18 cellular contexts compared by ENCODE assay signal in genomic region chr10:129814681-129815646, GRCh38.
DNase-seq lines count a peak whose midpoint lies in the region; ATAC-seq and TF ChIP-seq lines count a peak whose summit lies in the region.
"Had no signal": no experiment of that assay in that cellular context is flagged by ENCODE, and none has a peak within 500 bp of the region (broad histone marks: within the 10 kb centered on the region; RNA-seq: fewer than 3 reads in every experiment).

No MANE protein-coding gene starts in this region.

- DNase-seq in LNCaP clone FGC (ENCODE audit: low read depth): peak; percentile 14
- peak; percentile 10 for DNase-seq in ecto neural progenitor cell (ENCODE audit: low spot score)
- DNase-seq in lower lobe of right lung: no peak
- DNase-seq in upper lobe of right lung: no peak
- DNase-seq in NCI-H2107 (lab: John Stamatoyannopoulos, UW): no peak
- no peak for DNase-seq in NCI-H748 (lab: John Stamatoyannopoulos, UW; ENCODE audit: unreplicated experiment)
- no peak for DNase-seq in stimulated activated naive CD4-positive, alpha-beta T cell (lab: John Stamatoyannopoulos, UW)
- DNase-seq: DMS79, IMR-90, MM.1S, NCI-H1092, NCI-H1436 treated with DMSO at 0.1 percent for 48 hours, NCI-H2029 treated with DMSO at 0.1 percent for 48 hours, NCI-H446 treated with DMSO at 0.1 percent for 48 hours, NCI-H69, SHP77 had no signal

- H3K27me3 ChIP-seq in lower lobe of right lung (ENCODE audit: low read depth): no peaks in the 10 kb centered on the region
- H3K27me3 ChIP-seq in upper lobe of right lung: no peaks in the 10 kb centered on the region

- intact Hi-C loops in lower lobe of right lung (cut with DNase I) (no loop called here), upper lobe of right lung (cut with DNase I) (no loop called here)

- H3K36me3 ChIP-seq in lower lobe of right lung: no peaks in the 10 kb centered on the region
- H3K36me3 ChIP-seq in upper lobe of right lung: no peaks in the 10 kb centered on the region

- peak; percentile 12 to 31 for ATAC-seq in lower lobe of right lung
- peak; percentile 10 for ATAC-seq in upper lobe of right lung

- no peak overlapping the region for H3K27ac ChIP-seq in lower lobe of right lung
- H3K27ac ChIP-seq in upper lobe of right lung: no peak overlapping the region
- H3K27ac ChIP-seq: C4-2B, SK-N-MC had no signal

- no peak for TF ChIP-seq CTCF in LNCaP clone FGC (IDR thresholded peaks at IDR 0.05; ENCODE audit: control insufficient read depth, extremely low read depth, insufficient read depth)
- TF ChIP-seq CTCF in lower lobe of right lung (IDR thresholded peaks at IDR 0.05): no peak
- TF ChIP-seq CTCF in upper lobe of right lung (IDR thresholded peaks at IDR 0.05): no peak

- H3K9me3 ChIP-seq in lower lobe of right lung (no peaks in the 10 kb centered on the region), upper lobe of right lung (no peaks in the 10 kb centered on the region)

- no peaks in the 10 kb centered on the region for H3K4me1 ChIP-seq in lower lobe of right lung
- H3K4me1 ChIP-seq in upper lobe of right lung: no peaks in the 10 kb centered on the region

- no peak overlapping the region for H3K4me3 ChIP-seq in LNCaP clone FGC (ENCODE audit: low read depth, low read length)
- H3K4me3 ChIP-seq in lower lobe of right lung: no peak overlapping the region
- H3K4me3 ChIP-seq in upper lobe of right lung: no peak overlapping the region
- H3K4me3 ChIP-seq: SK-N-MC had no signal

Comparison
In these comparisons a context has a peak if more than half of its experiments do, and no peak if none do; other contexts are left out.
1. DNase-seq: peak in LNCaP clone FGC (single experiment) and ecto neural progenitor cell (single experiment); none in lower lobe of right lung (single experiment), upper lobe of right lung (single experiment), NCI-H2107 (single experiment), NCI-H748 (single experiment) and stimulated activated naive CD4-positive, alpha-beta T cell (0 of 6).